Comparison of ENCODE assay signal across 1 cellular context in genomic region chrX:13064599-13065143, GRCh38.
TF ChIP-seq lines count a peak whose summit lies in the region.

No MANE protein-coding gene starts in this region.

TF ChIP-seq in A549, 52 proteins besides CTCF, POLR2A, EP300 and RAD21 (continued from another document):
- TF ChIP-seq PBX3 (IDR thresholded peaks at IDR 0.05), result no peak
- no peak for TF ChIP-seq REST (IDR thresholded peaks at IDR 0.05)
- no peak for TF ChIP-seq KDM1A (IDR thresholded peaks at IDR 0.05; ENCODE audit: low read depth)
- TF ChIP-seq ZFP36 (IDR thresholded peaks at IDR 0.05; ENCODE audit: borderline replicate concordance, partially characterized antibody), result no peak
- peak; percentile 63; the same call in 1 of the 2 replicates for TF ChIP-seq HES2 (IDR thresholded peaks at IDR 0.05)
- TF ChIP-seq E2F6 (IDR thresholded peaks at IDR 0.05; ENCODE audit: borderline replicate concordance, low read depth), result no peak
- no peak for TF ChIP-seq ATOH8 (CRISPR knock-in tag; IDR thresholded peaks at IDR 0.05; ENCODE audit: low read depth)
- TF ChIP-seq EHF (CRISPR knock-in tag; IDR thresholded peaks at IDR 0.05), result no peak
- peak in 1 of 2 experiments; percentile 74; a peak in 4 of 5 replicates for TF ChIP-seq JUN (IDR thresholded peaks at IDR 0.05)
- peak; percentile 75 for TF ChIP-seq JUNB (IDR thresholded peaks at IDR 0.05)
- no peak for TF ChIP-seq EHMT2 (IDR thresholded peaks at IDR 0.05; ENCODE audit: low read depth)
- TF ChIP-seq CHD4 (IDR thresholded peaks at IDR 0.05; ENCODE audit: borderline replicate concordance), result no peak
- TF ChIP-seq HOXA7 (CRISPR knock-in tag; IDR thresholded peaks at IDR 0.05), result no peak
- TF ChIP-seq HOXB13 (CRISPR knock-in tag; IDR thresholded peaks at IDR 0.05; ENCODE audit: low read depth), result no peak
- TF ChIP-seq USF2 (IDR thresholded peaks at IDR 0.05), result no peak
- no peak for TF ChIP-seq FOXS1 (CRISPR knock-in tag; IDR thresholded peaks at IDR 0.05)
- TF ChIP-seq BHLHE40 (IDR thresholded peaks at IDR 0.05; ENCODE audit: low read depth, low read length), result no peak
- TF ChIP-seq KDM5A (IDR thresholded peaks at IDR 0.05), result no peak
- TF ChIP-seq MAX (IDR thresholded peaks at IDR 0.05), result 0 out of 2 replicates have a peak, but pooled peaks have one; percentile 18
- TF ChIP-seq NFE2L2 (conservative IDR thresholded peaks at IDR 0.05; ENCODE audit: low read length), result no peak
- no peak for TF ChIP-seq TP53 (CRISPR knock-in tag; IDR thresholded peaks at IDR 0.05)
- no peak for TF ChIP-seq FOSB (CRISPR knock-in tag; IDR thresholded peaks at IDR 0.05)
- no peak for TF ChIP-seq ESRRA (IDR thresholded peaks at IDR 0.05; ENCODE audit: borderline replicate concordance, low read length)
- no peak for TF ChIP-seq TFCP2L1 (CRISPR knock-in tag; IDR thresholded peaks at IDR 0.05)
- no peak for TF ChIP-seq MYC (IDR thresholded peaks at IDR 0.05; ENCODE audit: borderline replicate concordance, low read length)
- no peak for TF ChIP-seq MAFK (IDR thresholded peaks at IDR 0.05; ENCODE audit: partially characterized antibody)
